27 cellular contexts compared by ENCODE assay signal in the genomic region with DNA sequence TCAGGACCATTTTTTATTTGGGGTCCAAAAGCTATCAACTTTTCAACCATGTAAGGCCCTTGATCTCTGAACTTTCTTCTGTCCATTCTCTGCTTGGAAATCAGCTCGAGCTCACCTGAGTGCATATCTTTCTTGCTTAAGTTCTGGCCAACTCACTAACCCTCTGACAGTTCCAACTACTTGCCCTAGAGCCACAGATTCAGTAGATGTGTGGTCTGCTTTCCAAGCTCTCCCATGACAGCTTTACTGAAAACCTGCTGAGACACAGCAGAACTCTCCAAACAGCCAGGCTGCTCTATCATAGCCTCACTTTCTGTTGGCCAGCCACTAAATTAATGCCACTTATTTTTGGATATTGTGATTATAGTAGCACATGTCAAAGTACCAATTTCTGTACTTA.
"Had no signal": no experiment of that assay in that cellular context is flagged by ENCODE, and none has a peak within 500 bp of the region (broad histone marks: within the 10 kb centered on the region; RNA-seq: fewer than 3 reads in every experiment).

No MANE protein-coding gene starts in this region.

- H3K4me3 ChIP-seq: pancreas, skin epidermis, stomach, upper lobe of right lung had no signal

- ATAC-seq: activated CD8-positive, alpha-beta T cell treated with anti-CD3 and anti-CD28 coated beads for 36 hours; activated naive CD4-positive, alpha-beta T cell treated with anti-CD3 and anti-CD28 coated beads, Interleukin-2, amount 50 U/mL, for 72 hours; esophagus mucosa; left ventricle myocardium superior; pancreas; right cardiac atrium; T-cell; upper lobe of right lung had no signal

- H3K4me1 ChIP-seq: pancreas, stomach, upper lobe of right lung had no signal

- H3K4me1 Mint-ChIP-seq: activated CD4-positive, alpha-beta T cell treated with anti-CD3 and anti-CD28 coated beads, Interleukin-2, amount 10 ng/mL, durations not matched to agents 7 days and 5 days; central memory CD8-positive, alpha-beta T cell; memory B cell; nephron; T-cell had no signal

- FAIRE-seq: astrocyte, colon, endothelial cell of umbilical vein, pancreas had no signal

- H3K27me3 ChIP-seq: pancreas, stomach, upper lobe of right lung had no signal

- H3K4me3 Mint-ChIP-seq: activated CD4-positive, alpha-beta T cell treated with anti-CD3 and anti-CD28 coated beads, Interleukin-2, amount 10 ng/mL, durations not matched to agents 7 days and 5 days; activated CD8-positive, alpha-beta T cell treated with anti-CD3 and anti-CD28 coated beads for 36 hours; activated T-helper 1 cell treated with anti-CD3 and anti-CD28 coated beads, Interleukin-12 subunit alpha, Interleukin-12 subunit beta, Interleukin-2, Interleukin-4 antibody, amounts not matched to agents 30 ng/mL and 10 ng/mL and 1 ng/mL, durations not matched to agents 14 hours and 24 hours and 36 hours; central memory CD8-positive, alpha-beta T cell; memory B cell; nephron; T-cell; T-helper 2 cell treated with Interferon-gamma antibody and Interleukin-4, amounts not matched to agents 5 μg/mL and 100 μg/mL, for 36 hours had no signal

- H3K36me3 Mint-ChIP-seq: activated naive CD4-positive, alpha-beta T cell treated with anti-CD3 and anti-CD28 coated beads, Interleukin-2, amount 50 U/mL, for 72 hours; memory B cell; T-cell had no signal

- H3K27ac Mint-ChIP-seq: activated CD4-positive, alpha-beta T cell treated with anti-CD3 and anti-CD28 coated beads, Interleukin-2, amount 10 ng/mL, durations not matched to agents 7 days and 5 days; activated CD8-positive, alpha-beta T cell treated with anti-CD3 and anti-CD28 coated beads for 36 hours; activated naive CD4-positive, alpha-beta T cell treated with anti-CD3 and anti-CD28 coated beads, Interleukin-2, amount 50 U/mL, for 72 hours; activated T-helper 1 cell treated with anti-CD3 and anti-CD28 coated beads, Interleukin-12 subunit alpha, Interleukin-12 subunit beta, Interleukin-2, Interleukin-4 antibody, amounts not matched to agents 30 ng/mL and 10 ng/mL and 1 ng/mL, durations not matched to agents 14 hours and 24 hours and 36 hours; memory B cell; nephron; T-cell; T-helper 2 cell treated with Interferon-gamma antibody and Interleukin-4, amounts not matched to agents 5 μg/mL and 100 μg/mL, for 36 hours had no signal

- DNase-seq: activated CD4-positive, alpha-beta T cell treated with anti-CD3 and anti-CD28 coated beads, Interleukin-2, amount 10 ng/mL, durations not matched to agents 7 days and 5 days; activated CD4-positive, CD25-positive, alpha-beta regulatory T cell treated with anti-CD3 and anti-CD28 coated beads, Interleukin-2, amount 50 U/mL, for 72 hours; activated CD8-positive, alpha-beta T cell treated with anti-CD3 and anti-CD28 coated beads for 36 hours; activated gamma-delta T cell treated with Interleukin-2 at 50 U/mL for 16 hours; effector memory CD4-positive, alpha-beta T cell; foreskin melanocyte; glutamatergic neuron; hippocampal formation; left ventricle myocardium superior; pancreas; right cardiac atrium; stimulated activated CD4-positive, alpha-beta T cell treated with anti-CD3 and anti-CD28 coated beads, Interleukin-1b, Interleukin-23, amount 100 ng/mL, for 48 hours; stomach; T-cell; upper lobe of right lung had no signal

- H3K27ac ChIP-seq: pancreas, skin epidermis, stomach, upper lobe of right lung, VCaP had no signal

- H3K9me3 Mint-ChIP-seq: activated CD4-positive, alpha-beta T cell treated with anti-CD3 and anti-CD28 coated beads, Interleukin-2, amount 10 ng/mL, durations not matched to agents 7 days and 5 days; activated CD8-positive, alpha-beta T cell treated with anti-CD3 and anti-CD28 coated beads for 36 hours; activated naive CD4-positive, alpha-beta T cell treated with anti-CD3 and anti-CD28 coated beads, Interleukin-2, amount 50 U/mL, for 72 hours; activated T-helper 1 cell treated with anti-CD3 and anti-CD28 coated beads, Interleukin-12 subunit alpha, Interleukin-12 subunit beta, Interleukin-2, Interleukin-4 antibody, amounts not matched to agents 30 ng/mL and 10 ng/mL and 1 ng/mL, durations not matched to agents 14 hours and 24 hours and 36 hours; central memory CD8-positive, alpha-beta T cell; memory B cell; T-cell; T-helper 2 cell treated with Interferon-gamma antibody and Interleukin-4, amounts not matched to agents 5 μg/mL and 100 μg/mL, for 36 hours had no signal

- H3K27me3 Mint-ChIP-seq: activated CD8-positive, alpha-beta T cell treated with anti-CD3 and anti-CD28 coated beads for 36 hours; central memory CD8-positive, alpha-beta T cell; memory B cell; T-cell had no signal

- H3K9me3 ChIP-seq: pancreas, stomach, upper lobe of right lung had no signal

- H3K36me3 ChIP-seq: pancreas, stomach, upper lobe of right lung had no signal
